In genomic region chr6:114288696-114289095, GRCh38 we compare ENCODE assay signal across 26 cellular contexts. TPM values are rescaled to one million over a fixed set of nuclear protein-coding genes. Genes with fewer than 3 reads are reported as not detected.
DNase-seq lines count a peak whose midpoint lies in the region; ATAC-seq, FAIRE-seq and TF ChIP-seq lines count a peak whose summit lies in the region.
"Had no signal": no experiment of that assay in that cellular context is flagged by ENCODE, and none has a peak within 500 bp of the region (broad histone marks: within the 10 kb centered on the region; RNA-seq: fewer than 3 reads in every experiment).

No MANE protein-coding gene starts in this region.

- H3K27me3 Mint-ChIP-seq in activated CD4-positive, alpha-beta T cell treated with anti-CD3 and anti-CD28 coated beads, Interleukin-2, amount 10 ng/mL, durations not matched to agents 24 days and 14 days: no peaks in the 10 kb centered on the region
- H3K27me3 Mint-ChIP-seq: IgD-negative memory B cell had no signal

- DNase-seq in HepG2 (ENCODE audit: low spot score) (peak; percentile 1), right lobe of liver (no peak), gastrocnemius medialis (no peak), HK-2 (ENCODE audit: unreplicated experiment) (no peak), NCI-H1092 (lab: John Stamatoyannopoulos, UW) (no peak), germinal center (ENCODE audit: low spot score) (no peak)
- DNase-seq in activated CD4-positive, alpha-beta T cell treated with anti-CD3 and anti-CD28 coated beads, Interleukin-2, amount 10 ng/mL, durations not matched to agents 24 days and 14 days: no peak
- DNase-seq: ACHN; Caco-2; CD4-positive, alpha-beta memory T cell; DMS 273 treated with DMSO at 0.1 percent for 48 hours; DMS79 treated with DMSO at 0.1 percent for 48 hours; H7; MV-4-11; NCI-H1694; NCI-H2081 treated with DMSO at 0.1 percent for 48 hours; NCI-H2171 treated with DMSO at 0.1 percent for 48 hours; NCI-H526; Peyer's patch had no signal

- H3K36me3 ChIP-seq in HepG2 (replicated peaks in 1 of 2; ENCODE audit: control insufficient read depth in 1 of 2, insufficient read depth in 2 of 2, low read length in 2 of 2) (no peaks in the 10 kb centered on the region), right lobe of liver (no peaks in the 10 kb centered on the region), gastrocnemius medialis (no peaks in the 10 kb centered on the region)
- H3K36me3 ChIP-seq: BLaER1 treated with 17β-estradiol and CSF1 and Interleukin-3, amounts not matched to agents 10 nM and 100 nM; Peyer's patch had no signal

- no peaks in the 10 kb centered on the region for H3K9me3 Mint-ChIP-seq in activated CD4-positive, alpha-beta T cell treated with anti-CD3 and anti-CD28 coated beads, Interleukin-2, amount 10 ng/mL, durations not matched to agents 24 days and 14 days

- POLR2A ChIA-PET in HepG2 (lab: Yijun Ruan, JAX): no interaction called here

- TF ChIP-seq CTCF in HepG2 (CRISPR knock-in tag; IDR thresholded peaks at IDR 0.05) (no peak), right lobe of liver (IDR thresholded peaks at IDR 0.05) (no peak), gastrocnemius medialis (IDR thresholded peaks at IDR 0.05 in 4 of 5, conservative IDR thresholded peaks at IDR 0.05 in 1 of 5) (no peak)

- TF ChIP-seq POLR2A in HepG2 (IDR thresholded peaks at IDR 0.05; ENCODE audit: insufficient read depth in 1 of 2, low read depth in 2 of 2, low read length in 2 of 2) (no peak), right lobe of liver (IDR thresholded peaks at IDR 0.05) (no peak), gastrocnemius medialis (IDR thresholded peaks at IDR 0.05) (no peak)

- H3K36me3 Mint-ChIP-seq in activated CD4-positive, alpha-beta T cell treated with anti-CD3 and anti-CD28 coated beads, Interleukin-2, amount 10 ng/mL, durations not matched to agents 24 days and 14 days (ENCODE audit: low read depth): no peaks in the 10 kb centered on the region
- H3K36me3 Mint-ChIP-seq: CD4-positive, alpha-beta memory T cell; IgD-negative memory B cell had no signal

- H3K4me3 ChIP-seq in HepG2 (replicated peaks in 1 of 3; ENCODE audit: insufficient read depth in 1 of 3, low read depth in 2 of 3, low read length in 3 of 3) (no peak overlapping the region), right lobe of liver (no peak overlapping the region), gastrocnemius medialis (no peak overlapping the region)
- H3K4me3 ChIP-seq: BLaER1 treated with 17β-estradiol and CSF1 and Interleukin-3, amounts not matched to agents 10 nM and 100 nM; Peyer's patch had no signal

- H3K9ac ChIP-seq in HepG2 (ENCODE audit: insufficient read depth, low read depth, low read length): no peak overlapping the region
- H3K9ac ChIP-seq: BLaER1 treated with 17β-estradiol and CSF1 and Interleukin-3, amounts not matched to agents 10 nM and 100 nM had no signal

- FAIRE-seq in HepG2 (lab: Jason Lieb, UNC): no peak
- FAIRE-seq: HTR-8/SVneo had no signal

- intact Hi-C loops in HepG2 (cut with micrococcal nuclease; ENCODE audit: unreplicated experiment): no loop called here
- intact Hi-C loops in right lobe of liver (cut with DNase I): no loop called here
- intact Hi-C loops in gastrocnemius medialis (cut with DNase I; ENCODE audit: low total_unique reads): no loop called here
- intact Hi-C loops in activated CD4-positive, alpha-beta T cell treated with anti-CD3 and anti-CD28 coated beads, Interleukin-2, amount 10 ng/mL, durations not matched to agents 24 days and 14 days (cut with micrococcal nuclease): no loop called here

- in situ Hi-C loops in HepG2 (cut with HindIII; ENCODE audit: extremely low pct_ligation_motif_present, low pct_unique_long_range_greater_than_20kb): no loop called here
- in situ Hi-C loops in gastrocnemius medialis (cut with MboI; ENCODE audit: low sequenced_read_pairs in 4 of 4): loop anchor here in 1 of 4 donors (25.0 kb wide), 1 partner anchor 126 kb away; no protein-coding TSS in a partner anchor

- H3K4me1 Mint-ChIP-seq in activated CD4-positive, alpha-beta T cell treated with anti-CD3 and anti-CD28 coated beads, Interleukin-2, amount 10 ng/mL, durations not matched to agents 24 days and 14 days: no peaks in the 10 kb centered on the region
- H3K4me1 Mint-ChIP-seq: CD4-positive, alpha-beta memory T cell; IgD-negative memory B cell had no signal

- H3K4me1 ChIP-seq in HepG2 (ENCODE audit: insufficient read depth, low read length) (peaks cover 37% of the 10 kb centered on the region), right lobe of liver (no peaks in the 10 kb centered on the region), gastrocnemius medialis (no peaks in the 10 kb centered on the region)
- H3K4me1 ChIP-seq: BLaER1 treated with 17β-estradiol and CSF1 and Interleukin-3, amounts not matched to agents 10 nM and 100 nM; Caco-2; Peyer's patch had no signal

- no TSS peak for BruUV-seq in HepG2 (replicated peaks; lab: Mats Ljungman, UMichigan)

- H4K20me1 ChIP-seq in HepG2 (ENCODE audit: insufficient read depth, low read length): no peaks in the 10 kb centered on the region
- H4K20me1 ChIP-seq: BLaER1 treated with 17β-estradiol and CSF1 and Interleukin-3, amounts not matched to agents 10 nM and 100 nM had no signal

- no peaks in the 10 kb centered on the region for H3K27me3 ChIP-seq in HepG2 (ENCODE audit: control insufficient read depth in 1 of 2, insufficient read depth in 2 of 2, low read length in 2 of 2)
- H3K27me3 ChIP-seq in right lobe of liver: no peaks in the 10 kb centered on the region
- no peaks in the 10 kb centered on the region for H3K27me3 ChIP-seq in layer of hippocampus (ENCODE audit: control insufficient read depth, insufficient read depth, low read length)
- no peaks in the 10 kb centered on the region for H3K27me3 ChIP-seq in gastrocnemius medialis
- H3K27me3 ChIP-seq: BLaER1 treated with 17β-estradiol and CSF1 and Interleukin-3, amounts not matched to agents 10 nM and 100 nM; Peyer's patch had no signal

- CTCF ChIA-PET in HepG2 (lab: Yijun Ruan, JAX; ENCODE audit: low intra/inter-chr PET ratio, low total read pairs): no interaction called here

- no peak overlapping the region for H3K27ac Mint-ChIP-seq in activated CD4-positive, alpha-beta T cell treated with anti-CD3 and anti-CD28 coated beads, Interleukin-2, amount 10 ng/mL, durations not matched to agents 24 days and 14 days
- H3K27ac Mint-ChIP-seq: CD4-positive, alpha-beta memory T cell; IgD-negative memory B cell had no signal

- no peak for TF ChIP-seq EP300 in HepG2 (IDR thresholded peaks at IDR 0.05; ENCODE audit: low read depth in 2 of 2, low read length in 2 of 2)
- no peak for TF ChIP-seq EP300 in HepG2 (CRISPR knock-in tag; IDR thresholded peaks at IDR 0.05; ENCODE audit: borderline replicate concordance)

- H3K9me3 ChIP-seq in HepG2 (ENCODE audit: low read length) (no peaks in the 10 kb centered on the region), right lobe of liver (no peaks in the 10 kb centered on the region), gastrocnemius medialis (no peaks in the 10 kb centered on the region)
- H3K9me3 ChIP-seq: BLaER1 treated with 17β-estradiol and CSF1 and Interleukin-3, amounts not matched to agents 10 nM and 100 nM; Caco-2; Peyer's patch had no signal

- H3K4me2 ChIP-seq in HepG2 (ENCODE audit: low read depth, low read length): no peak overlapping the region
- H3K4me2 ChIP-seq: BLaER1 treated with 17β-estradiol and CSF1 and Interleukin-3, amounts not matched to agents 10 nM and 100 nM had no signal

- no peak overlapping the region for H2AFZ ChIP-seq in HepG2 (ENCODE audit: low read length)

- no peak overlapping the region for H3K4me3 Mint-ChIP-seq in activated CD4-positive, alpha-beta T cell treated with anti-CD3 and anti-CD28 coated beads, Interleukin-2, amount 10 ng/mL, durations not matched to agents 24 days and 14 days
- H3K4me3 Mint-ChIP-seq: CD4-positive, alpha-beta memory T cell; IgD-negative memory B cell had no signal

- ATAC-seq in HepG2: no peak
- no peak for ATAC-seq in right lobe of liver
- ATAC-seq in gastrocnemius medialis: peak; percentile 36 to 50

- TF ChIP-seq RAD21 in HepG2 (CRISPR knock-in tag; IDR thresholded peaks at IDR 0.05): no peak

- H3K27ac ChIP-seq in HepG2 (ENCODE audit: extremely low read length, insufficient read depth, low read length) (no peak overlapping the region), right lobe of liver (no peak overlapping the region), layer of hippocampus (ENCODE audit: low read depth, low read length) (peak overlapping the region; percentile 8), gastrocnemius medialis (no peak overlapping the region)
- H3K27ac ChIP-seq: 22Rv1; BLaER1 treated with 17β-estradiol and CSF1 and Interleukin-3, amounts not matched to agents 10 nM and 100 nM; Peyer's patch had no signal

- 62% methylated on average over 2 of the region's 2 CpGs for WGBS in HepG2 (ENCODE audit: low lambda C conversion rate)
- 49% methylated on average over 2 of the region's 2 CpGs for WGBS in right lobe of liver (ENCODE audit: insufficient coverage, low coverage, low lambda C conversion rate, missing lambda C conversion rate)

- no peaks in the 10 kb centered on the region for H3K79me2 ChIP-seq in HepG2 (ENCODE audit: insufficient read depth, low read length)

RNA-seq across cellular contexts. Expression of gene HS3ST5, which starts 54.1 kb away (rescaled TPM):
- total RNA-seq in HepG2 (2016; rRNA removed; fragmentation: Illumina TruSeq; extraction: Trizol) (1.0 and 1.1 TPM in 2 replicates), right lobe of liver (not detected), gastrocnemius medialis (under 1 TPM in 2 of 4 donors, not detected in 2; 0.13 to 0.41 TPM)
- 0.79 and 1.8 TPM in 2 replicates for total RNA-seq in HepG2 (2016; cell fraction: cytosol; rRNA removed; fragmentation: Illumina TruSeq; extraction: Trizol; ENCODE audit: low read depth)
- total RNA-seq in HepG2 (2016; cell fraction: insoluble cytoplasmic fraction; rRNA removed; fragmentation: Illumina TruSeq; extraction: Trizol): 0.89 and 1.3 TPM in 2 replicates
- 0.55 and 0.90 TPM in 2 replicates for total RNA-seq in HepG2 (2016; cell fraction: membrane; rRNA removed; fragmentation: Illumina TruSeq; extraction: Trizol)
- total RNA-seq in HepG2 (2016; cell fraction: nucleus; rRNA removed; fragmentation: Illumina TruSeq; extraction: Trizol): 2.0 TPM in 2 replicates
- 1.2 and 1.6 TPM in 2 replicates for polyA plus RNA-seq in HepG2 (2011; rRNA removed)
- polyA plus RNA-seq in HepG2 (2011; cell fraction: cytosol; rRNA removed): 0.86 and 0.96 TPM in 2 replicates
- 2.2 and 3.3 TPM in 2 replicates for polyA plus RNA-seq in HepG2 (2011; cell fraction: nucleus; rRNA removed)
- polyA plus RNA-seq in HepG2 (2012): 4.4 and 4.6 TPM in 2 replicates
- 0.11 and 0.22 TPM in 2 replicates for polyA plus RNA-seq in HepG2 (2016; cell fraction: cytosol; fragmentation: Illumina TruSeq; extraction: Trizol; ENCODE audit: low read depth)
- 0.84 and 1.1 TPM in 2 replicates for polyA plus RNA-seq in HepG2 (2016; cell fraction: insoluble cytoplasmic fraction; fragmentation: Illumina TruSeq; extraction: Trizol; ENCODE audit: low read depth)
- polyA plus RNA-seq in HepG2 (2016; cell fraction: membrane; fragmentation: Illumina TruSeq; extraction: Trizol; ENCODE audit: low read depth): 0.43 and 0.50 TPM in 2 replicates
- 1.6 and 2.8 TPM in 2 replicates for polyA plus RNA-seq in HepG2 (2016; cell fraction: nucleus; fragmentation: Illumina TruSeq; extraction: Trizol; ENCODE audit: insufficient read depth, low read depth)
- 3.8 TPM in 1 of 2 replicates, not detected in the other for polyA minus RNA-seq in HepG2 (2011; rRNA and poly(A)+ RNA removed; ENCODE audit: low replicate concordance)
- 2.2 and 2.8 TPM in 2 replicates for polyA minus RNA-seq in HepG2 (2011; cell fraction: cytosol; rRNA and poly(A)+ RNA removed)
- polyA minus RNA-seq in HepG2 (2011; cell fraction: nucleus; rRNA and poly(A)+ RNA removed): 24.7 and 25.9 TPM in 2 replicates
- total RNA-seq in activated CD4-positive, alpha-beta T cell treated with anti-CD3 and anti-CD28 coated beads, Interleukin-2, amount 10 ng/mL, durations not matched to agents 24 days and 14 days: not detected in 2 replicates
- total RNA-seq: CD4-positive, alpha-beta memory T cell; M059J; OCI-LY7; Peyer's patch had no signal
- polyA plus RNA-seq: CD4-positive, alpha-beta memory T cell; IgD-negative memory B cell had no signal

Comparison
In these comparisons a context has a peak if more than half of its experiments do, and no peak if none do; other contexts are left out.
1. ATAC-seq: peak in gastrocnemius medialis (2 of 2); none in HepG2 (single experiment) and right lobe of liver (0 of 4).